19 cellular contexts compared by ENCODE assay signal in genomic region chr5:135241536-135241935, GRCh38.
A peak's percentile ranks its signal among the peaks of the same experiment; 100 is the strongest.
DNase-seq lines count a peak whose midpoint lies in the region; ATAC-seq and TF ChIP-seq lines count a peak whose summit lies in the region.
"Had no signal": no experiment of that assay in that cellular context is flagged by ENCODE, and none has a peak within 500 bp of the region (broad histone marks: within the 10 kb centered on the region; RNA-seq: fewer than 3 reads in every experiment).

No MANE protein-coding gene starts in this region.

- no peaks in the 10 kb centered on the region for H4K20me1 ChIP-seq in SK-N-SH (ENCODE audit: insufficient read depth)
- H4K20me1 ChIP-seq: BLaER1 treated with 17β-estradiol and CSF1 and Interleukin-3, amounts not matched to agents 10 nM and 100 nM had no signal

- TF ChIP-seq POLR2A in gastroesophageal sphincter (IDR thresholded peaks at IDR 0.05), result no peak

- CTCF ChIA-PET in SK-N-SH (lab: Yijun Ruan, JAX), result interaction anchor here (1.5 kb wide), 1 partner anchor 37 kb away, joined by 5 read pairs; no protein-coding TSS in a partner anchor

- peaks cover 5% of the 10 kb centered on the region for H3F3A ChIP-seq in SK-N-SH (replicated peaks; ENCODE audit: insufficient read depth)

- no peak for TF ChIP-seq RAD21 in SK-N-SH (IDR thresholded peaks at IDR 0.05; ENCODE audit: low read length)

- peak overlapping the region; percentile 37; the same call in 1 of the 2 replicates for H3K4me2 ChIP-seq in SK-N-SH

- no peak overlapping the region for H3K9ac ChIP-seq in SK-N-SH
- H3K9ac ChIP-seq: BLaER1 treated with 17β-estradiol and CSF1 and Interleukin-3, amounts not matched to agents 10 nM and 100 nM had no signal

- TF ChIP-seq EP300 in SK-N-SH (IDR thresholded peaks at IDR 0.05; ENCODE audit: borderline replicate concordance in 1 of 2, low read depth in 1 of 2, low read length in 1 of 2) (no peak), gastroesophageal sphincter (IDR thresholded peaks at IDR 0.05) (no peak)

- peak overlapping the region in 1 of 2 experiments; percentile 20; a peak in 1 of 4 replicates for H3K27ac ChIP-seq in SK-N-SH (ENCODE audit: low read depth in 2 of 2, low read length in 1 of 2)
- H3K27ac ChIP-seq in gastroesophageal sphincter, result peak overlapping the region in 3 of 4 donors; percentile 78 to 85 (median 83)
- H3K27ac ChIP-seq: 22Rv1; BLaER1 treated with 17β-estradiol and CSF1 and Interleukin-3, amounts not matched to agents 10 nM and 100 nM; tibial nerve had no signal

- H3K79me2 ChIP-seq in SK-N-SH (ENCODE audit: insufficient read depth), result no peaks in the 10 kb centered on the region

- POLR2A ChIA-PET in SK-N-SH (lab: Yijun Ruan, JAX), result no interaction called here

- H3K4me1 ChIP-seq in SK-N-SH (ENCODE audit: control insufficient read depth in 1 of 2, insufficient read depth in 2 of 2, low read depth in 1 of 2, low read length in 1 of 2) (peaks cover 31 to 71% of the 10 kb centered on the region in 2 experiments), gastroesophageal sphincter (peaks cover 4 to 99% (median 47%) of the 10 kb centered on the region in 3 donors)

- ATAC-seq in SK-N-SH treated with all-trans-retinoic acid at 6 μM for 48 hours (no peak), gastroesophageal sphincter (no peak), GM18520 (IDR thresholded peaks at IDR 0.05; ENCODE audit: unreplicated experiment) (no peak), left colon (no peak)
- ATAC-seq: GM12878 had no signal

- no peak overlapping the region for H2AFZ ChIP-seq in SK-N-SH (ENCODE audit: low read depth)

- H3K9me2 ChIP-seq in SK-N-SH, result no peaks in the 10 kb centered on the region

- H3K4me3 ChIP-seq in SK-N-SH (ENCODE audit: low read depth in 2 of 2, low read length in 1 of 2) (no peak overlapping the region), gastroesophageal sphincter (no peak overlapping the region)
- H3K4me3 ChIP-seq: BLaER1 treated with 17β-estradiol and CSF1 and Interleukin-3, amounts not matched to agents 10 nM and 100 nM; GM12878; MG63; tibial nerve had no signal

- H3K27me3 ChIP-seq in SK-N-SH (ENCODE audit: insufficient read depth) (no peaks in the 10 kb centered on the region), gastroesophageal sphincter (no peaks in the 10 kb centered on the region)
- H3K27me3 ChIP-seq: BLaER1 treated with 17β-estradiol and CSF1 and Interleukin-3, amounts not matched to agents 10 nM and 100 nM; MG63; tibial nerve had no signal

- intact Hi-C loops in left colon (cut with DNase I, micrococcal nuclease), result no loop called here

- H3K9me3 ChIP-seq in SK-N-SH (no peaks in the 10 kb centered on the region), gastroesophageal sphincter (no peaks in the 10 kb centered on the region)
- H3K9me3 ChIP-seq: BLaER1 treated with 17β-estradiol and CSF1 and Interleukin-3, amounts not matched to agents 10 nM and 100 nM; MG63; tibial nerve had no signal

- no peaks in the 10 kb centered on the region for H3K36me3 ChIP-seq in SK-N-SH (replicated peaks in 1 of 2; ENCODE audit: control insufficient read depth in 1 of 2, insufficient read depth in 2 of 2, low read length in 1 of 2)
- no peaks in the 10 kb centered on the region for H3K36me3 ChIP-seq in gastroesophageal sphincter
- H3K36me3 ChIP-seq: BLaER1 treated with 17β-estradiol and CSF1 and Interleukin-3, amounts not matched to agents 10 nM and 100 nM; MG63; tibial nerve had no signal

- DNase-seq in SK-N-SH (no peak), GM19238 (ENCODE audit: insufficient read length, low spot score) (no peak), left colon (no peak)
- DNase-seq in activated CD8-positive, alpha-beta memory T cell treated with anti-CD3 and anti-CD28 coated beads, Interleukin-2, amount 50 U/mL, for 48 hours, result peak; percentile 29
- DNase-seq in stimulated activated CD8-positive, alpha-beta memory T cell treated with anti-CD3 and anti-CD28 coated beads, Interleukin-4, amount 100 ng/mL, for 48 hours, result peak; percentile 16
- DNase-seq: activated naive CD4-positive, alpha-beta T cell treated with anti-CD3 and anti-CD28 coated beads for 36 hours; GDM1; GOT3; NCI-H1930; nucleus accumbens; SHP77 treated with DMSO at 0.1 percent for 48 hours had no signal

- TF ChIP-seq CTCF in SK-N-SH (IDR thresholded peaks at IDR 0.05) (no peak), gastroesophageal sphincter (IDR thresholded peaks at IDR 0.05) (no peak)

TF ChIP-seq in SK-N-SH, 30 proteins besides CTCF, POLR2A, EP300 and RAD21 (continues in another document):
- TF ChIP-seq SIN3A (IDR thresholded peaks at IDR 0.05; ENCODE audit: borderline replicate concordance, low read depth, low read length) (no peak), TEAD4 (IDR thresholded peaks at IDR 0.05; ENCODE audit: borderline replicate concordance, insufficient read depth) (no peak), NFIC (IDR thresholded peaks at IDR 0.05; ENCODE audit: borderline replicate concordance) (no peak)
- TF ChIP-seq, protein P1, sequence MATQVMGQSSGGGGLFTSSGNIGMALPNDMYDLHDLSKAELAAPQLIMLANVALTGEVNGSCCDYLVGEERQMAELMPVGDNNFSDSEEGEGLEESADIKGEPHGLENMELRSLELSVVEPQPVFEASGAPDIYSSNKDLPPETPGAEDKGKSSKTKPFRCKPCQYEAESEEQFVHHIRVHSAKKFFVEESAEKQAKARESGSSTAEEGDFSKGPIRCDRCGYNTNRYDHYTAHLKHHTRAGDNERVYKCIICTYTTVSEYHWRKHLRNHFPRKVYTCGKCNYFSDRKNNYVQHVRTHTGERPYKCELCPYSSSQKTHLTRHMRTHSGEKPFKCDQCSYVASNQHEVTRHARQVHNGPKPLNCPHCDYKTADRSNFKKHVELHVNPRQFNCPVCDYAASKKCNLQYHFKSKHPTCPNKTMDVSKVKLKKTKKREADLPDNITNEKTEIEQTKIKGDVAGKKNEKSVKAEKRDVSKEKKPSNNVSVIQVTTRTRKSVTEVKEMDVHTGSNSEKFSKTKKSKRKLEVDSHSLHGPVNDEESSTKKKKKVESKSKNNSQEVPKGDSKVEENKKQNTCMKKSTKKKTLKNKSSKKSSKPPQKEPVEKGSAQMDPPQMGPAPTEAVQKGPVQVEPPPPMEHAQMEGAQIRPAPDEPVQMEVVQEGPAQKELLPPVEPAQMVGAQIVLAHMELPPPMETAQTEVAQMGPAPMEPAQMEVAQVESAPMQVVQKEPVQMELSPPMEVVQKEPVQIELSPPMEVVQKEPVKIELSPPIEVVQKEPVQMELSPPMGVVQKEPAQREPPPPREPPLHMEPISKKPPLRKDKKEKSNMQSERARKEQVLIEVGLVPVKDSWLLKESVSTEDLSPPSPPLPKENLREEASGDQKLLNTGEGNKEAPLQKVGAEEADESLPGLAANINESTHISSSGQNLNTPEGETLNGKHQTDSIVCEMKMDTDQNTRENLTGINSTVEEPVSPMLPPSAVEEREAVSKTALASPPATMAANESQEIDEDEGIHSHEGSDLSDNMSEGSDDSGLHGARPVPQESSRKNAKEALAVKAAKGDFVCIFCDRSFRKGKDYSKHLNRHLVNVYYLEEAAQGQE (IDR thresholded peaks at IDR 0.05; ENCODE audit: low read depth, low read length), result no peak
- TF ChIP-seq, protein P2, sequence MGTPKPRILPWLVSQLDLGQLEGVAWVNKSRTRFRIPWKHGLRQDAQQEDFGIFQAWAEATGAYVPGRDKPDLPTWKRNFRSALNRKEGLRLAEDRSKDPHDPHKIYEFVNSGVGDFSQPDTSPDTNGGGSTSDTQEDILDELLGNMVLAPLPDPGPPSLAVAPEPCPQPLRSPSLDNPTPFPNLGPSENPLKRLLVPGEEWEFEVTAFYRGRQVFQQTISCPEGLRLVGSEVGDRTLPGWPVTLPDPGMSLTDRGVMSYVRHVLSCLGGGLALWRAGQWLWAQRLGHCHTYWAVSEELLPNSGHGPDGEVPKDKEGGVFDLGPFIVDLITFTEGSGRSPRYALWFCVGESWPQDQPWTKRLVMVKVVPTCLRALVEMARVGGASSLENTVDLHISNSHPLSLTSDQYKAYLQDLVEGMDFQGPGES (IDR thresholded peaks at IDR 0.05; ENCODE audit: low read depth, low read length), result no peak

TF ChIP-seq in SK-N-SH treated with all-trans-retinoic acid at 6 μM for 48 hours, 23 proteins besides CTCF, POLR2A, EP300 and RAD21:
- no peak for TF ChIP-seq ISL1 (CRISPR knock-in tag; IDR thresholded peaks at IDR 0.05)
- TF ChIP-seq ZFP30 (CRISPR knock-in tag; IDR thresholded peaks at IDR 0.05), result no peak
- no peak for TF ChIP-seq ZNF8 (CRISPR knock-in tag; IDR thresholded peaks at IDR 0.05)
- no peak for TF ChIP-seq ZFP3 (CRISPR knock-in tag; IDR thresholded peaks at IDR 0.05)
- TF ChIP-seq SNAI2 (CRISPR knock-in tag; IDR thresholded peaks at IDR 0.05), result no peak
- no peak for TF ChIP-seq CSRNP3 (CRISPR knock-in tag; IDR thresholded peaks at IDR 0.05)

Comparison
In these comparisons a context has a peak if more than half of its experiments do, and no peak if none do; other contexts are left out.
1. DNase-seq: peak in activated CD8-positive, alpha-beta memory T cell treated with anti-CD3 and anti-CD28 coated beads, Interleukin-2, amount 50 U/mL, for 48 hours (single experiment) and stimulated activated CD8-positive, alpha-beta memory T cell treated with anti-CD3 and anti-CD28 coated beads, Interleukin-4, amount 100 ng/mL, for 48 hours (single experiment); none in SK-N-SH (single experiment), GM19238 (single experiment) and left colon (0 of 2).